ENCODE assay signal across 2 cellular contexts in genomic region chr9:110116543-110116885, GRCh38.
TF ChIP-seq lines count a peak whose summit lies in the region.

No MANE protein-coding gene starts in this region.

TF ChIP-seq in WTC11, 78 proteins besides CTCF, POLR2A, EP300 and RAD21 (continued from another document):
- TF ChIP-seq JUN (CRISPR knock-in tag; IDR thresholded peaks at IDR 0.05) (no peak), JAZF1 (CRISPR knock-in tag; IDR thresholded peaks at IDR 0.05) (no peak), ZNF423 (CRISPR knock-in tag; IDR thresholded peaks at IDR 0.05) (no peak), MYBL2 (CRISPR knock-in tag; IDR thresholded peaks at IDR 0.05) (no peak), ZNF416 (CRISPR knock-in tag; IDR thresholded peaks at IDR 0.05) (no peak), ZNF121 (CRISPR knock-in tag; IDR thresholded peaks at IDR 0.05) (no peak), IRF2 (CRISPR knock-in tag; IDR thresholded peaks at IDR 0.05; ENCODE audit: borderline replicate concordance, low read depth) (no peak), NR2C2 (CRISPR knock-in tag; IDR thresholded peaks at IDR 0.05) (no peak), TEAD4 (CRISPR knock-in tag; IDR thresholded peaks at IDR 0.05) (no peak), E2F4 (CRISPR knock-in tag; IDR thresholded peaks at IDR 0.05; ENCODE audit: borderline replicate concordance, low read depth) (no peak)

TF ChIP-seq in GM23338, 12 proteins besides CTCF, POLR2A, EP300 and RAD21 (continued from another document):
- TF ChIP-seq NANOG (IDR thresholded peaks at IDR 0.05; ENCODE audit: borderline replicate concordance) (no peak), EZH2 (IDR thresholded peaks at IDR 0.05; ENCODE audit: low read depth, unreplicated experiment) (no peak), ZNF331 (CRISPR knock-in tag; IDR thresholded peaks at IDR 0.05; ENCODE audit: low read depth) (no peak), CREB1 (CRISPR knock-in tag; IDR thresholded peaks at IDR 0.05; ENCODE audit: low read depth) (no peak), REST (IDR thresholded peaks at IDR 0.05; ENCODE audit: unreplicated experiment) (no peak), EZH2phosphoT487 (IDR thresholded peaks at IDR 0.05; ENCODE audit: unreplicated experiment) (no peak), ZNF462 (CRISPR knock-in tag; IDR thresholded peaks at IDR 0.05) (no peak), ETS1 (IDR thresholded peaks at IDR 0.05) (no peak), POLR2AphosphoS5 (IDR thresholded peaks at IDR 0.05; ENCODE audit: low read depth) (no peak), STAT1 (IDR thresholded peaks at IDR 0.05; ENCODE audit: unreplicated experiment) (no peak), ZNF114 (CRISPR knock-in tag; IDR thresholded peaks at IDR 0.05) (no peak)
